ENCODE assay signal across 1 cellular context in the genomic region with DNA sequence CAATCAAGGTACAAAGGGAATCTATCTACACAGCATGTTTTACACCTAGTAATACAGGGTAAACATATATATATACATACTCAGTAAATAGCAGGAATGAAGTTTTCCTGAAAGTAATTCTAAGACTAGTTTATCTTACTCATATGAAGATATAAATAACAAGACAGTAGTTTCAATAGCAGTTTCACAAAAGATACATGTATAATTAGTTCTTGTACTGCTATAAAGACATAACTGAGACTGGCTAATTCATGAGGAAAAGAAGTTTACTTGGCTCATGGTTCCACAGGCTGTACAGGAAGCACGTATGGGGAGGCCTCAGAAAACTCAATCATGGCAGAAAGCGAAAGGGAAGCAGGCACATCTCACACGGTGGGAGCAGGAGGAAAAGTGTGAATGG.
TF ChIP-seq lines count a peak whose summit lies in the region.

No MANE protein-coding gene starts in this region.

TF ChIP-seq in IMR-90, 13 proteins besides CTCF, POLR2A, EP300 and RAD21 (continued from another document):
- no peak for TF ChIP-seq ELK1 (IDR thresholded peaks at IDR 0.05; ENCODE audit: borderline replicate concordance, low read depth, low read length)
- no peak for TF ChIP-seq MXI1 (IDR thresholded peaks at IDR 0.05; ENCODE audit: borderline replicate concordance, low read depth, low read length)
- no peak for TF ChIP-seq SMC3 (IDR thresholded peaks at IDR 0.05; ENCODE audit: low read depth, low read length)
- no peak for TF ChIP-seq CHD1 (IDR thresholded peaks at IDR 0.05; ENCODE audit: low read depth, low read length)
- TF ChIP-seq CEBPB (IDR thresholded peaks at IDR 0.05; ENCODE audit: low read depth, low read length), result no peak
- TF ChIP-seq, protein P1, sequence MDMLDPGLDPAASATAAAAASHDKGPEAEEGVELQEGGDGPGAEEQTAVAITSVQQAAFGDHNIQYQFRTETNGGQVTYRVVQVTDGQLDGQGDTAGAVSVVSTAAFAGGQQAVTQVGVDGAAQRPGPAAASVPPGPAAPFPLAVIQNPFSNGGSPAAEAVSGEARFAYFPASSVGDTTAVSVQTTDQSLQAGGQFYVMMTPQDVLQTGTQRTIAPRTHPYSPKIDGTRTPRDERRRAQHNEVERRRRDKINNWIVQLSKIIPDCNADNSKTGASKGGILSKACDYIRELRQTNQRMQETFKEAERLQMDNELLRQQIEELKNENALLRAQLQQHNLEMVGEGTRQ (IDR thresholded peaks at IDR 0.05; ENCODE audit: low read depth, low read length), result no peak
- TF ChIP-seq NFE2L2 (IDR thresholded peaks at IDR 0.05; ENCODE audit: low read depth, low read length), result no peak
- TF ChIP-seq MAFK (IDR thresholded peaks at IDR 0.05; ENCODE audit: low read depth, low read length), result no peak
- TF ChIP-seq RCOR1 (IDR thresholded peaks at IDR 0.05; ENCODE audit: insufficient replicate concordance, low read length), result no peak
